8 cellular contexts compared by ENCODE assay signal in the genomic region with DNA sequence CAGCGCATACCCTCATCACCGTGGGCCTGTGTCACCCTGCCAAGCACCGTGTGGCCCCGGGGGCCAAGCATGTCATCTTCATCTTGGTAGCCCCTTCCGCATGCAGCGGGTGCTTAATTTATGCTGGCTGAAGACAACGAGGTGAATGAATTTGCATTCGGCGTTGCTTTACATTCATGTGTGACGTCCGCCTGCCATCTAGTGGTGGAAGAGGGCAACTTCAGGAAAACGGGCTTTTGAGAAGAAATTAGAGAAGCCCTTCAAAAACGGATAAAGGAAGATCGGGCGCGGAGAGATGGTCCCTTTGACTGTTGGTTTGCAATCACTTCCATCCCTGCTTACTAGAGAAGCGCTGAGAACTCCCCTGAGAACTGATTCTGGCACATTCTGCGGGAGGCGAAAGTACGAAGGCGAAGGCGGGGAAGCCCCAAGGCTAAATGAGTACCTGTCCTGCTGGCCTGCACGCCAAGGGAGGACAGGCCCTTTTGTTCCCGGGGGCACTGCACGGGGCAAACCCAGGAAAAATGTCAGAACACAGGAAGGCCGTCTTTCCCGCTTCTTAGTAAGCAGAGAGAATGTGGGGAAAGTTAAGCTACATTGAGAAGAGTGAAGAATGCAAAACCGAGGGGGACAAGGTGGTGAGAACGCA.
DNase-seq lines count a peak whose midpoint lies in the region; ATAC-seq and TF ChIP-seq lines count a peak whose summit lies in the region.

No MANE protein-coding gene starts in this region.

- no peaks in the 10 kb centered on the region for H3K36me3 ChIP-seq in mucosa of stomach (ENCODE audit: control insufficient read depth, insufficient read depth, low read length)

- H3K27me3 Mint-ChIP-seq in endothelial cell (ENCODE audit: unreplicated experiment): peaks cover 8% of the 10 kb centered on the region

- no peak overlapping the region for H3K4me3 Mint-ChIP-seq in endothelial cell (ENCODE audit: unreplicated experiment)

- peak; percentile 79 for ATAC-seq in GM18868 (IDR thresholded peaks at IDR 0.05; ENCODE audit: unreplicated experiment)

- peak overlapping the region; percentile 42 for H3K4me3 ChIP-seq in mucosa of stomach (ENCODE audit: low read length)

- H3K27me3 ChIP-seq in mucosa of stomach (ENCODE audit: control insufficient read depth, insufficient read depth, low read length): peaks cover 5% of the 10 kb centered on the region

- TF ChIP-seq CTCF in endothelial cell (IDR thresholded peaks at IDR 0.05; ENCODE audit: unreplicated experiment): peak; percentile 91

- H3K9me3 ChIP-seq in mucosa of stomach (ENCODE audit: control insufficient read depth, low read length): no peaks in the 10 kb centered on the region

- peaks cover 5% of the 10 kb centered on the region for H3K4me1 Mint-ChIP-seq in endothelial cell (ENCODE audit: unreplicated experiment)

- H3K27ac Mint-ChIP-seq in endothelial cell (ENCODE audit: unreplicated experiment): peak overlapping the region; percentile 14

- peaks cover 2% of the 10 kb centered on the region for H3K36me3 Mint-ChIP-seq in endothelial cell (ENCODE audit: low read depth, unreplicated experiment)

- DNase-seq in AG08396 (ENCODE audit: low spot score) (peak; percentile 79), HPDE6-E6E7 (ENCODE audit: extremely low spot score) (peak; percentile 39), NCI-H82 treated with DMSO at 0.1 percent for 48 hours (lab: John Stamatoyannopoulos, UW; ENCODE audit: unreplicated experiment) (peak; percentile 51), endothelial cell (ENCODE audit: low spot score) (peak; percentile 74)
- DNase-seq in activated CD8-positive, alpha-beta memory T cell treated with anti-CD3 and anti-CD28 coated beads for 4 hours (ENCODE audit: low read depth in 2 of 2): peak; percentile 11 to 41
- peak; percentile 37 for DNase-seq in stimulated activated CD8-positive, alpha-beta memory T cell treated with anti-CD3 and anti-CD28 coated beads, Interleukin-7, amount 100 ng/mL, for 24 hours (ENCODE audit: low read depth)

- H3K4me1 ChIP-seq in mucosa of stomach (ENCODE audit: control insufficient read depth, insufficient read depth, low read length): peaks cover 13% of the 10 kb centered on the region

- H3K9me3 Mint-ChIP-seq in endothelial cell (ENCODE audit: unreplicated experiment): no peaks in the 10 kb centered on the region

- H3K9ac ChIP-seq in mucosa of stomach (ENCODE audit: low read length): peak overlapping the region; percentile 47

Comparison
In these comparisons a context has a peak if more than half of its experiments do, and no peak if none do; other contexts are left out.
1. Peak in every context shown above with its lines: DNase-seq, ATAC-seq and H3K4me3 ChIP-seq.
2. DNase-seq: peak in every context shown above with its lines; median percentile 79 in AG08396; 74 in endothelial cell; 51 in NCI-H82 treated with DMSO at 0.1 percent for 48 hours; 39 in HPDE6-E6E7; 37 in stimulated activated CD8-positive, alpha-beta memory T cell treated with anti-CD3 and anti-CD28 coated beads, Interleukin-7, amount 100 ng/mL, for 24 hours; 26 in activated CD8-positive, alpha-beta memory T cell treated with anti-CD3 and anti-CD28 coated beads for 4 hours.